Comparison of ENCODE assay signal across 10 cellular contexts in the genomic region with DNA sequence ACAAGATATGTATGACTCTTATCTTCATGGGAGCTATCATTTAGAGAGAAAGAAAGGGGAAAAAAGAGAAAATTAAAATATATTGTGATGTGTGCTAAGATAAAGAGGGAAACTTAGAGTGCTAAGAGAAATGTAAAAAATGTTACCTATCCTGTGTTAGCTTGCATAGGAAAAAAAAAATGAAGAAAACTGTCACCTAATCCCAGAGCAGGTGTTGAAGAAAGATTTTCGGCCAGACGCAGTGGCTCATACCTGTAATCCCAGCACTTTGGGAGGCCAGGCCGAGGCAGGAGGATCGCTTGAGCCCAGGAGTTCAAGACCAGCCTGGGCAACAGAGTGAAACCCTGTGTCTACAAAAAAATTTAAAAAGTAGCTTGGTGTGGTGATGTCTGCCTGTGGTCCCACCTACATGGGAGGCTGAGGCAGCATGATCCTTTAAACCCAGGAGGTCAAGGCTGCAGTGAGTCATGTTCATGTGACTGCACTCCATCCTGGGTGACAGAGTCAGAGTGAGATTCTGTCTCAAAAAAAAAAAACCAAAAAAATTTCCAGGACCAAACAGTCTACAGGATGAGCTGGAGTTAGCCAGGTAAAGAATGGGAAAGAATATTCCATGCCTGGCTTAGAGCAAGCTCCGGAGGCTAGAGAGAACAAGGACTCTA. TPM values are rescaled to one million over a fixed set of nuclear protein-coding genes. Genes with fewer than 3 reads are reported as not detected.
DNase-seq lines count a peak whose midpoint lies in the region; ATAC-seq and TF ChIP-seq lines count a peak whose summit lies in the region.
"Had no signal": no experiment of that assay in that cellular context is flagged by ENCODE, and none has a peak within 500 bp of the region (broad histone marks: within the 10 kb centered on the region; RNA-seq: fewer than 3 reads in every experiment).

No MANE protein-coding gene starts in this region.

- H3K27ac Mint-ChIP-seq in T-helper 1 cell treated with Interleukin-12 subunit alpha and Interleukin-12 subunit beta and Interleukin-4 antibody, amounts not matched to agents 30 μg/mL and 1 μg/mL, for 36 hours = no peak overlapping the region
- H3K27ac Mint-ChIP-seq in activated naive CD4-positive, alpha-beta T cell treated with anti-CD3 and anti-CD28 coated beads, Interleukin-2, amount 50 U/mL, for 24 hours = peak overlapping the region; percentile 93
- H3K27ac Mint-ChIP-seq in neural crest cell (ENCODE audit: unreplicated experiment) = no peak overlapping the region
- H3K27ac Mint-ChIP-seq in glutamatergic neuron (ENCODE audit: unreplicated experiment) = no peak overlapping the region

- peaks cover 10% of the 10 kb centered on the region for H3K36me3 Mint-ChIP-seq in T-helper 1 cell treated with Interleukin-12 subunit alpha and Interleukin-12 subunit beta and Interleukin-4 antibody, amounts not matched to agents 30 μg/mL and 1 μg/mL, for 36 hours (ENCODE audit: low read depth)
- peaks cover 4% of the 10 kb centered on the region for H3K36me3 Mint-ChIP-seq in activated naive CD4-positive, alpha-beta T cell treated with anti-CD3 and anti-CD28 coated beads, Interleukin-2, amount 50 U/mL, for 24 hours
- H3K36me3 Mint-ChIP-seq in neural crest cell (ENCODE audit: low read depth) = peaks cover 2% of the 10 kb centered on the region
- H3K36me3 Mint-ChIP-seq in glutamatergic neuron (ENCODE audit: unreplicated experiment) = peaks cover 4% of the 10 kb centered on the region

- RAD21 ChIA-PET in HCT116 (lab: Charles Lee; ENCODE audit: low non-redundant PET in 1 of 2, low total read pairs in 2 of 2, uncharacterized antibody in 2 of 2, unreplicated experiment in 2 of 2) = no interaction called here

- H3K36me3 ChIP-seq in HCT116 (ENCODE audit: control insufficient read depth in 1 of 2, insufficient read depth in 2 of 2, low read length in 2 of 2) (no peaks in the 10 kb centered on the region), MM.1S (replicated peaks; ENCODE audit: insufficient read depth, low read length) (no peaks in the 10 kb centered on the region)
- H3K36me3 ChIP-seq: lower lobe of right lung had no signal

- intact Hi-C loops in HCT116 (cut with micrococcal nuclease) = no loop called here

- TF ChIP-seq POLR2A in HCT116 (IDR thresholded peaks at IDR 0.05; ENCODE audit: borderline replicate concordance, extremely low read depth, insufficient read depth, insufficient read length) = no peak

- no peaks in the 10 kb centered on the region for H3K27me3 Mint-ChIP-seq in T-helper 1 cell treated with Interleukin-12 subunit alpha and Interleukin-12 subunit beta and Interleukin-4 antibody, amounts not matched to agents 30 μg/mL and 1 μg/mL, for 36 hours (ENCODE audit: low read depth)
- H3K27me3 Mint-ChIP-seq in activated naive CD4-positive, alpha-beta T cell treated with anti-CD3 and anti-CD28 coated beads, Interleukin-2, amount 50 U/mL, for 24 hours = no peaks in the 10 kb centered on the region
- H3K27me3 Mint-ChIP-seq in neural crest cell (ENCODE audit: low read depth) (no peaks in the 10 kb centered on the region), glutamatergic neuron (ENCODE audit: unreplicated experiment) (peaks cover 8% of the 10 kb centered on the region)

- H3K9me3 ChIP-seq in HCT116 (ENCODE audit: control insufficient read depth in 1 of 2, insufficient read depth in 1 of 2, low read depth in 1 of 2, low read length in 2 of 2) = no peaks in the 10 kb centered on the region
- no peaks in the 10 kb centered on the region for H3K9me3 ChIP-seq in MM.1S (replicated peaks; ENCODE audit: insufficient read depth, low read length)
- H3K9me3 ChIP-seq: lower lobe of right lung had no signal

- H3F3A ChIP-seq in MM.1S (ENCODE audit: insufficient read depth, low read length) = no peaks in the 10 kb centered on the region

- H3K4me2 ChIP-seq in HCT116 (ENCODE audit: low read length) = peak overlapping the region; percentile 10; the same call in 1 of the 2 replicates
- H3K4me2 ChIP-seq in MM.1S (ENCODE audit: low read depth, low read length) = no peak overlapping the region

- H3K4me3 ChIP-seq in HCT116 (replicated peaks in 1 of 2; ENCODE audit: low read depth in 1 of 2, low read length in 2 of 2) (no peak overlapping the region), MM.1S (ENCODE audit: low read length) (no peak overlapping the region)
- H3K4me3 ChIP-seq: lower lobe of right lung had no signal

- BruUV-seq in HCT116 (replicated peaks; lab: Mats Ljungman, UMichigan) = no TSS peak

- POLR2A ChIA-PET in HCT116 (lab: Charles Lee) = no interaction called here

- TF ChIP-seq CTCF in HCT116 (IDR thresholded peaks at IDR 0.05 in 2 of 3, conservative IDR thresholded peaks at IDR 0.05 in 1 of 3; ENCODE audit: borderline replicate concordance in 1 of 3, insufficient read depth in 1 of 3, low read depth in 2 of 3, low read length in 2 of 3) (no peak), neural crest cell (conservative IDR thresholded peaks at IDR 0.05) (no peak), glutamatergic neuron (IDR thresholded peaks at IDR 0.05; ENCODE audit: partially characterized antibody, unreplicated experiment) (no peak), MM.1S (IDR thresholded peaks at IDR 0.05; ENCODE audit: low read length) (no peak)

- H3K79me2 ChIP-seq in HCT116 (ENCODE audit: insufficient read depth, low read length) = peaks cover 26% of the 10 kb centered on the region
- H3K79me2 ChIP-seq in MM.1S (ENCODE audit: low read length) = peaks cover 27% of the 10 kb centered on the region

- H3K9ac ChIP-seq in HCT116 (ENCODE audit: low read length) = no peak overlapping the region
- H3K9ac ChIP-seq in MM.1S (ENCODE audit: low read length) = no peak overlapping the region

- H3K27me3 ChIP-seq in HCT116 (ENCODE audit: insufficient read depth, low read length) (no peaks in the 10 kb centered on the region), MM.1S (replicated peaks; ENCODE audit: insufficient read depth, low read length) (no peaks in the 10 kb centered on the region)

- H4K20me1 ChIP-seq in HCT116 (ENCODE audit: insufficient read depth) (no peaks in the 10 kb centered on the region), MM.1S (ENCODE audit: insufficient read depth, low read length) (no peaks in the 10 kb centered on the region)

- H3K4me3 Mint-ChIP-seq in T-helper 1 cell treated with Interleukin-12 subunit alpha and Interleukin-12 subunit beta and Interleukin-4 antibody, amounts not matched to agents 30 μg/mL and 1 μg/mL, for 36 hours = peak overlapping the region; percentile 16
- peak overlapping the region; percentile 83 for H3K4me3 Mint-ChIP-seq in activated naive CD4-positive, alpha-beta T cell treated with anti-CD3 and anti-CD28 coated beads, Interleukin-2, amount 50 U/mL, for 24 hours
- H3K4me3 Mint-ChIP-seq in neural crest cell (peak overlapping the region; percentile 70), glutamatergic neuron (ENCODE audit: unreplicated experiment) (no peak overlapping the region)

- DNase-seq in T-helper 1 cell = no peak
- no peak for DNase-seq in HCT116 (ENCODE audit: low read depth, low spot score)
- no peak for DNase-seq in neural crest cell (ENCODE audit: low read depth, low spot score)
- no peak for DNase-seq in NK-92 treated with Interleukin-12 subunit alpha and Interleukin-12 subunit beta, amount 100 ng/mL, for 24 hours (lab: John Stamatoyannopoulos, UW)
- no peak for DNase-seq in glutamatergic neuron
- no peak for DNase-seq in MM.1S
- DNase-seq: lower lobe of right lung, SIG-M5 had no signal

- no peak overlapping the region for H2AFZ ChIP-seq in HCT116 (ENCODE audit: low read depth, low read length, poor library complexity, severe bottlenecking)
- no peak overlapping the region for H2AFZ ChIP-seq in MM.1S (ENCODE audit: low read length)

- H3K9me2 ChIP-seq in HCT116 (ENCODE audit: insufficient read depth) (no peaks in the 10 kb centered on the region), MM.1S (replicated peaks; ENCODE audit: insufficient read depth, low read length) (no peaks in the 10 kb centered on the region)

- ATAC-seq in HCT116 = no peak
- ATAC-seq: lower lobe of right lung had no signal

- H3K4me1 Mint-ChIP-seq in T-helper 1 cell treated with Interleukin-12 subunit alpha and Interleukin-12 subunit beta and Interleukin-4 antibody, amounts not matched to agents 30 μg/mL and 1 μg/mL, for 36 hours (ENCODE audit: low read depth) = peaks cover 40% of the 10 kb centered on the region
- peaks cover 60% of the 10 kb centered on the region for H3K4me1 Mint-ChIP-seq in activated naive CD4-positive, alpha-beta T cell treated with anti-CD3 and anti-CD28 coated beads, Interleukin-2, amount 50 U/mL, for 24 hours
- H3K4me1 Mint-ChIP-seq in neural crest cell (peaks cover 34% of the 10 kb centered on the region), glutamatergic neuron (ENCODE audit: low read depth, unreplicated experiment) (peaks cover 16% of the 10 kb centered on the region)

- H3K27ac ChIP-seq in HCT116 (ENCODE audit: low read depth, low read length) (no peak overlapping the region), MM.1S (ENCODE audit: low read length) (no peak overlapping the region)
- H3K27ac ChIP-seq: lower lobe of right lung had no signal

- peaks cover 13 to 34% of the 10 kb centered on the region in 2 experiments; a peak in 3 of 4 replicates for H3K4me1 ChIP-seq in HCT116 (ENCODE audit: control insufficient read depth in 1 of 2, insufficient read depth in 2 of 2, low read length in 2 of 2)
- peaks cover 18% of the 10 kb centered on the region for H3K4me1 ChIP-seq in MM.1S (ENCODE audit: low read length)

- TF ChIP-seq RAD21 in HCT116 (IDR thresholded peaks at IDR 0.05; ENCODE audit: low read depth) = no peak

- CTCF ChIA-PET in HCT116 (lab: Charles Lee) = no interaction called here

- H3K9me3 Mint-ChIP-seq in T-helper 1 cell treated with Interleukin-12 subunit alpha and Interleukin-12 subunit beta and Interleukin-4 antibody, amounts not matched to agents 30 μg/mL and 1 μg/mL, for 36 hours = no peaks in the 10 kb centered on the region
- peaks cover 3% of the 10 kb centered on the region for H3K9me3 Mint-ChIP-seq in activated naive CD4-positive, alpha-beta T cell treated with anti-CD3 and anti-CD28 coated beads, Interleukin-2, amount 50 U/mL, for 24 hours
- H3K9me3 Mint-ChIP-seq in neural crest cell = peaks cover 4% of the 10 kb centered on the region
- peaks cover 3% of the 10 kb centered on the region for H3K9me3 Mint-ChIP-seq in glutamatergic neuron (ENCODE audit: unreplicated experiment)

TF ChIP-seq in HCT116, 20 proteins besides CTCF, POLR2A, EP300 and RAD21 (continues in another document):
- TF ChIP-seq EZH2phosphoT487 (IDR thresholded peaks at IDR 0.05; ENCODE audit: borderline replicate concordance) (no peak), POLR2AphosphoS5 (IDR thresholded peaks at IDR 0.05; ENCODE audit: low read depth, low read length) (no peak), CEBPB (IDR thresholded peaks at IDR 0.05; ENCODE audit: low read depth) (no peak), EGR1 (IDR thresholded peaks at IDR 0.05; ENCODE audit: low read depth) (no peak)

RNA-seq across cellular contexts. Expression of gene MKLN1, which starts 2.4 kb away (rescaled TPM):
- 48.5 TPM for total RNA-seq in HCT116 (2021; ENCODE audit: unreplicated experiment)
- 17.2 and 22.2 TPM in 2 replicates for polyA plus RNA-seq in HCT116 (2012)
- 45.7 and 47.5 TPM in 2 replicates for total RNA-seq in neural crest cell
- total RNA-seq in glutamatergic neuron (ENCODE audit: unreplicated experiment) = 36.7 TPM
